ENCODE assay signal across 8 cellular contexts in genomic region chr12:11171145-11171952, GRCh38. TPM values are rescaled to one million over a fixed set of nuclear protein-coding genes. Genes with fewer than 3 reads are reported as not detected.
DNase-seq lines count a peak whose midpoint lies in the region; ATAC-seq, FAIRE-seq and TF ChIP-seq lines count a peak whose summit lies in the region.

SMIM10L1 (plus strand) TSS chr12:11171194; CDS start chr12:11171357, 163 bp downstream.

- peaks cover 44% of the 10 kb centered on the region for H3K4me1 Mint-ChIP-seq in activated CD8-positive, alpha-beta memory T cell treated with anti-CD3 and anti-CD28 coated beads, Interleukin-2, amount 10 ng/mL, durations not matched to agents 7 days and 5 days
- peaks cover 35% of the 10 kb centered on the region for H3K4me1 Mint-ChIP-seq in memory B cell

- H3K4me2 ChIP-seq in H1 (ENCODE audit: insufficient read depth in 1 of 2, low read depth in 2 of 2, low read length in 2 of 2), result peak within 1 kb of the TSS; percentile 67 to 89

- ATAC-seq in GM21390 (IDR thresholded peaks at IDR 0.05; ENCODE audit: unreplicated experiment) (peak; percentile 97), memory B cell (ENCODE audit: low read depth) (peak; percentile 90)
- ATAC-seq in activated CD8-positive, alpha-beta memory T cell treated with anti-CD3 and anti-CD28 coated beads, Interleukin-2, amount 10 ng/mL, durations not matched to agents 7 days and 5 days, result peak; percentile 99

- peak within 1 kb of the TSS; percentile 98 for H2BK5ac ChIP-seq in H1 (ENCODE audit: low read depth, low read length)

- peak within 1 kb of the TSS; percentile 97 to 99 (median 97) for H3K9ac ChIP-seq in H1 (replicated peaks in 1 of 4; ENCODE audit: extremely low read depth in 1 of 4, low read depth in 3 of 4, low read length in 3 of 4)

- no peak for TF ChIP-seq CTCF in H1 (IDR thresholded peaks at IDR 0.05; ENCODE audit: control extremely low read depth in 1 of 3, insufficient read depth in 1 of 3, low read depth in 1 of 3, low read length in 3 of 3)

- H4K91ac ChIP-seq in H1 (replicated peaks; ENCODE audit: insufficient read length, low read length), result peak within 1 kb of the TSS; percentile 99

- CTCF ChIA-PET in activated CD8-positive, alpha-beta memory T cell treated with anti-CD3 and anti-CD28 coated beads, Interleukin-2, amount 10 ng/mL, durations not matched to agents 7 days and 5 days (lab: Charles Lee), result interaction anchor here (0.6 to 2.2 kb wide), 7 partner anchors 8 to 454 kb away, joined by 3 to 7 read pairs (median 3); no protein-coding TSS in a partner anchor
- CTCF ChIA-PET in H1 (lab: Charles Lee; ENCODE audit: partially characterized antibody), result interaction anchor here (0.6 to 1.4 kb wide), 2 partner anchors 34 to 336 kb away, joined by 4 to 5 read pairs; no protein-coding TSS in a partner anchor

- no peak within 1 kb of the TSS for H2BK20ac ChIP-seq in H1 (ENCODE audit: low read length)

- H2BK12ac ChIP-seq in H1 (ENCODE audit: low read depth, low read length), result no peak within 1 kb of the TSS

- H3K23me2 ChIP-seq in H1 (ENCODE audit: low read depth, low read length), result 0 out of 2 replicates have a peak, but pooled peaks cover 2% of the 10 kb centered on the region

- peak; percentile 88 for DNase-seq in Caki2 (ENCODE audit: low read depth)
- peak in 75 of 76 experiments; percentile 22 to 88 (median 78) for DNase-seq in HUDEP-2 (lab: John Stamatoyannopoulos, UW; ENCODE audit: unreplicated experiment in 76 of 76)
- DNase-seq in NOMO-1 treated with dmso at 0.1 percent for 144 hours (lab: John Stamatoyannopoulos, UW; ENCODE audit: unreplicated experiment), result peak; percentile 84
- DNase-seq in activated CD8-positive, alpha-beta memory T cell treated with anti-CD3 and anti-CD28 coated beads, Interleukin-2, amount 10 ng/mL, durations not matched to agents 7 days and 5 days, result peak; percentile 94
- DNase-seq in H1 (ENCODE audit: low read depth in 1 of 2, low spot score in 2 of 2), result peak; percentile 82 to 88
- DNase-seq in memory B cell (ENCODE audit: low spot score in 2 of 2), result peak; percentile 77 to 79
- peak; percentile 77 for DNase-seq in stimulated activated CD8-positive, alpha-beta memory T cell treated with anti-CD3 and anti-CD28 coated beads, Interleukin-12 subunit alpha, Interleukin-12 subunit beta, amount 100 ng/mL, for 1 hour (ENCODE audit: low read depth)

- POLR2A ChIA-PET in H1 (lab: Charles Lee; ENCODE audit: partially characterized antibody), result interaction anchor here (0.6 to 6.3 kb wide), 38 partner anchors 9 to 799 kb away, joined by 3 to 53 read pairs (median 4); partner anchors contain the start of gene YBX3

- H3K4me3 Mint-ChIP-seq in activated CD8-positive, alpha-beta memory T cell treated with anti-CD3 and anti-CD28 coated beads, Interleukin-2, amount 10 ng/mL, durations not matched to agents 7 days and 5 days, result peak within 1 kb of the TSS; percentile 94
- peak within 1 kb of the TSS; percentile 96 for H3K4me3 Mint-ChIP-seq in memory B cell

- peak within 1 kb of the TSS; percentile 74 for H2AFZ ChIP-seq in H1 (ENCODE audit: low read length)

- peak within 1 kb of the TSS; percentile 93 for H3K27ac ChIP-seq in H1 (ENCODE audit: low read depth, low read length)

- H4K20me1 ChIP-seq in H1 (replicated peaks in 1 of 2; ENCODE audit: control insufficient read depth in 1 of 2, insufficient read depth in 2 of 2, low read length in 2 of 2), result peaks cover 2 to 8% of the 10 kb centered on the region in 2 experiments

- no peak within 1 kb of the TSS for H2BK15ac ChIP-seq in H1 (ENCODE audit: low read length)

- no peaks in the 10 kb centered on the region for H3K9me3 Mint-ChIP-seq in activated CD8-positive, alpha-beta memory T cell treated with anti-CD3 and anti-CD28 coated beads, Interleukin-2, amount 10 ng/mL, durations not matched to agents 7 days and 5 days (ENCODE audit: low read depth)
- no peaks in the 10 kb centered on the region for H3K9me3 Mint-ChIP-seq in memory B cell

- H3K36me3 Mint-ChIP-seq in activated CD8-positive, alpha-beta memory T cell treated with anti-CD3 and anti-CD28 coated beads, Interleukin-2, amount 10 ng/mL, durations not matched to agents 7 days and 5 days, result peaks cover 49% of the 10 kb centered on the region
- peaks cover 20% of the 10 kb centered on the region for H3K36me3 Mint-ChIP-seq in memory B cell

- H2AK5ac ChIP-seq in H1 (ENCODE audit: low read depth, low read length), result no peak within 1 kb of the TSS

- H4K8ac ChIP-seq in H1 (ENCODE audit: extremely low read depth, insufficient read depth, low read length), result peak within 1 kb of the TSS; percentile 99

- peak within 1 kb of the TSS; percentile 88 for H3K4ac ChIP-seq in H1 (replicated peaks; ENCODE audit: insufficient read length, low read depth, low read length)

- no peak for FAIRE-seq in H1 (lab: Jason Lieb, UNC)

- H3K27ac Mint-ChIP-seq in activated CD8-positive, alpha-beta memory T cell treated with anti-CD3 and anti-CD28 coated beads, Interleukin-2, amount 10 ng/mL, durations not matched to agents 7 days and 5 days, result peak within 1 kb of the TSS; percentile 95
- peak within 1 kb of the TSS; percentile 97 for H3K27ac Mint-ChIP-seq in memory B cell

- in situ Hi-C loops in Caki2 (cut with HindIII; ENCODE audit: low pct_unique_long_range_greater_than_20kb, low sequenced_read_pairs), result no loop called here

- peak; percentile 82 to 96 for TF ChIP-seq POLR2A in H1 (IDR thresholded peaks at IDR 0.05; ENCODE audit: control extremely low read depth in 1 of 2, low read depth in 2 of 2, low read length in 2 of 2)

- 2% methylated on average over 68 of the region's 70 CpGs; no CpG with 5 or more reads in 1 of the 2 experiments for WGBS in H1 (ENCODE audit: extremely low coverage in 1 of 2, insufficient coverage in 1 of 2, insufficient read length in 1 of 2, insufficient replicate concordance in 2 of 2, low coverage in 1 of 2, low lambda C conversion rate in 2 of 2, missing lambda C conversion rate in 1 of 2), 2 experiments

- H3K14ac ChIP-seq in H1 (ENCODE audit: insufficient read length), result peak within 1 kb of the TSS; percentile 100

- H3K79me2 ChIP-seq in H1 (ENCODE audit: control insufficient read depth in 1 of 2, insufficient read depth in 2 of 2, low read length in 2 of 2), result peaks cover 18 to 66% of the 10 kb centered on the region in 2 experiments

- H3K27me3 ChIP-seq in H1 (replicated peaks in 1 of 4; ENCODE audit: control insufficient read depth in 3 of 4, extremely low read depth in 1 of 4, insufficient read depth in 3 of 4, low read length in 3 of 4), result no peaks in the 10 kb centered on the region

- peak within 1 kb of the TSS; percentile 82 for H2BK120ac ChIP-seq in H1 (replicated peaks; ENCODE audit: low read depth, low read length)

- peak within 1 kb of the TSS; percentile 97 for H3K18ac ChIP-seq in H1 (ENCODE audit: extremely low read depth, low read length)

- H3K23ac ChIP-seq in H1 (ENCODE audit: insufficient read length), result no peak within 1 kb of the TSS

- H3K4me3 ChIP-seq in H1 (ENCODE audit: extremely low read depth in 1 of 4, insufficient read depth in 2 of 4, low read depth in 3 of 4, low read length in 4 of 4), result peak within 1 kb of the TSS; percentile 76 to 100 (median 85)

- H3K27me3 Mint-ChIP-seq in activated CD8-positive, alpha-beta memory T cell treated with anti-CD3 and anti-CD28 coated beads, Interleukin-2, amount 10 ng/mL, durations not matched to agents 7 days and 5 days, result no peaks in the 10 kb centered on the region
- H3K27me3 Mint-ChIP-seq in memory B cell, result no peaks in the 10 kb centered on the region

- no peak for TF ChIP-seq RAD21 in H1 (IDR thresholded peaks at IDR 0.05 in 1 of 2, conservative IDR thresholded peaks at IDR 0.05 in 1 of 2; ENCODE audit: low read depth in 2 of 2, low read length in 2 of 2)

- no peak for TF ChIP-seq EP300 in H1 (IDR thresholded peaks at IDR 0.05; ENCODE audit: borderline replicate concordance in 1 of 2, low read depth in 2 of 2, low read length in 2 of 2)

- peaks cover 0 to 9% (median 2%) of the 10 kb centered on the region in 4 experiments; a peak in 2 of 8 replicates for H3K36me3 ChIP-seq in H1 (ENCODE audit: control insufficient read depth in 2 of 4, insufficient read depth in 4 of 4, low read length in 3 of 4)

- H4K5ac ChIP-seq in H1 (ENCODE audit: insufficient read length, low read depth, low read length), result peak within 1 kb of the TSS; percentile 100

- no peaks in the 10 kb centered on the region for H3K9me3 ChIP-seq in H1 (ENCODE audit: insufficient read depth in 2 of 2, low read depth in 1 of 2, low read length in 1 of 2)

- peaks cover 0 to 3% (median 0%) of the 10 kb centered on the region in 4 experiments; a peak in 1 of 7 replicates for H3K4me1 ChIP-seq in H1 (replicated peaks in 1 of 4; ENCODE audit: control insufficient read depth in 3 of 4, insufficient read depth in 4 of 4, low read length in 3 of 4)

- peaks cover under 1% of the 10 kb centered on the region for H3K79me1 ChIP-seq in H1 (ENCODE audit: low read depth, low read length)

- H3K56ac ChIP-seq in H1 (replicated peaks; ENCODE audit: insufficient read length, low read depth, low read length), result peak within 1 kb of the TSS; percentile 94

TF ChIP-seq in H1, 55 proteins besides CTCF, POLR2A, EP300 and RAD21 (continues in another document):
- peak; percentile 91 for TF ChIP-seq BRCA1 (IDR thresholded peaks at IDR 0.05; ENCODE audit: low read depth, low read length)
- no peak for TF ChIP-seq JUN (IDR thresholded peaks at IDR 0.05; ENCODE audit: low read depth, low read length)
- no peak; the same call in 1 of the 2 replicates for TF ChIP-seq BACH1 (IDR thresholded peaks at IDR 0.05; ENCODE audit: low read length)
- peak; percentile 10; the same call in 1 of the 2 replicates for TF ChIP-seq MAFK (IDR thresholded peaks at IDR 0.05; ENCODE audit: low read depth, low read length)
- no peak for TF ChIP-seq SRF (IDR thresholded peaks at IDR 0.05; ENCODE audit: low read depth, low read length)
- no peak for TF ChIP-seq CBX8 (IDR thresholded peaks at IDR 0.05; ENCODE audit: borderline replicate concordance, low read depth, low read length)
- TF ChIP-seq SP2 (IDR thresholded peaks at IDR 0.05; ENCODE audit: low read length), result no peak
- no peak for TF ChIP-seq TCF12 (IDR thresholded peaks at IDR 0.05; ENCODE audit: low read depth, low read length)
- TF ChIP-seq TEAD4 (IDR thresholded peaks at IDR 0.05; ENCODE audit: low read depth, low read length), result no peak

RNA-seq across cellular contexts. Expression of gene SMIM10L1, which starts in this region (rescaled TPM):
- 7.4 and 10.2 TPM in 2 replicates for total RNA-seq in Caki2 (2014; rRNA removed; shearing (Covaris generic); ENCODE audit: low replicate concordance)
- total RNA-seq in activated CD8-positive, alpha-beta memory T cell treated with anti-CD3 and anti-CD28 coated beads, Interleukin-2, amount 10 ng/mL, durations not matched to agents 7 days and 5 days, result 1 to 10 TPM; 8.8 to 9.0 TPM
- total RNA-seq in H1 (2021; fragmentation: NEBNext Ultra II Directional; extraction: Animal tissue kit (Norgen Biotek cat#: 25700)), result 14.2 and 15.1 TPM in 2 replicates
- 3.7 and 5.4 TPM in 2 replicates for polyA plus RNA-seq in H1 (2011; rRNA removed)
- polyA plus RNA-seq in H1 (2011; cell fraction: cytosol; rRNA removed), result 4.6 TPM
- 8.5 TPM for polyA plus RNA-seq in H1 (2011; cell fraction: nucleus; rRNA removed)
- polyA plus RNA-seq in H1 (2012, experiment 1 of 2), result 5.8 to 7.9 TPM (median 6.5 TPM) in 4 replicates
- polyA plus RNA-seq in H1 (2012, experiment 2 of 2), result 4.0 TPM
- polyA plus RNA-seq in H1 (2013, experiment 1 of 2), result 18.5 TPM
- 17.1 TPM for polyA plus RNA-seq in H1 (2013, experiment 2 of 2)
- 2.1 and 2.4 TPM in 2 replicates for polyA minus RNA-seq in H1 (2011; rRNA and poly(A)+ RNA removed)
- polyA minus RNA-seq in H1 (2011; cell fraction: cytosol; rRNA and poly(A)+ RNA removed), result 4.0 TPM
- 14.3 TPM for polyA minus RNA-seq in H1 (2011; cell fraction: nucleus; rRNA and poly(A)+ RNA removed)

Comparison
In these comparisons a context has a peak if more than half of its experiments do, and no peak if none do; other contexts are left out.
1. Peak in every context shown above with its lines: DNase-seq, ATAC-seq, H3K4me3 ChIP-seq and H3K27ac ChIP-seq.